8 cellular contexts compared by ENCODE assay signal in genomic region chr17:50287290-50287689, GRCh38. TPM values are rescaled to one million over a fixed set of nuclear protein-coding genes. Genes with fewer than 3 reads are reported as not detected.
"Had no signal": no experiment of that assay in that cellular context is flagged by ENCODE, and none has a peak within 500 bp of the region (broad histone marks: within the 10 kb centered on the region; RNA-seq: fewer than 3 reads in every experiment).

No MANE protein-coding gene starts in this region.

RNA-seq across cellular contexts. Expression of gene TMEM92, which starts 13.0 kb away (rescaled TPM):
- total RNA-seq: activated CD4-positive, alpha-beta T cell treated with anti-CD3 and anti-CD28 coated beads, Interleukin-2, amount 10 ng/mL, durations not matched to agents 7 days and 5 days; activated CD8-positive, alpha-beta T cell treated with anti-CD3 and anti-CD28 coated beads, Interleukin-2, amount 10 ng/mL, durations not matched to agents 7 days and 5 days; activated naive CD8-positive, alpha-beta T cell treated with anti-CD3 and anti-CD28 coated beads, Interleukin-2, amount 10 ng/mL, durations not matched to agents 7 days and 5 days; adrenal gland; body of pancreas; cardiac septum; OCI-LY7; SJCRH30 had no signal
